In the genomic region with DNA sequence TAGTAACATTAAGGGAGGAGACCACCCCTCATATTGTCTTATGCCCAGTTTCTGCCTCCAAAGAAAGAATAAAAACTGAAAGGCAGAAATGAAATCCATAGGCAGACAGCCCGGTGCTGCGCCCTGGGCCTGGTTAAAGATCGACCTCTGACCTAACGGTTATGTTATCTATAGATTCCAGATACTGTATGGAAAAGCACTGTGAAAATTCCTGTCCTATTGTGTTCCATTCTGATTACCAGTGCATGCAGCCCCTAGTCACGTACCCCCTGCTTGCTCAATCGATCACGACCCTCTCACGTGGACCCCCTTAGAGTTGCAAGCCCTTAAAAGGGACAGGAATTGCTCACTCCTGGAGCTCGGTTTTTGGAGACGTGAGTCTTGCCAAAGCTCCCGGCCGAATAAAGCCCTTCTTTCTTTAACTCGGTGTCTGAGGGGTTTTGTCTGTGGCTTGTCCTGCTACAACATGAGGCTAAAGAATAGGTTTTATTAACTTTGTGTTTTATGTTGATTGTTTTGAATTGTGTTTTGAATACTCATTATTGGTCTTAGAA, we compare ENCODE assay signal across 2 cellular contexts.
TF ChIP-seq lines count a peak whose summit lies in the region.
"Not testable (repeated sequence)": the region's sequence is repeated elsewhere in the genome, so short reads cannot be mapped to it uniquely, and the experiment has no call there.

No MANE protein-coding gene starts in this region.

TF ChIP-seq in K562, 482 proteins besides CTCF, POLR2A, EP300 and RAD21:
- TF ChIP-seq NR2C2 (CRISPR knock-in tag; IDR thresholded peaks at IDR 0.05); NR2C1 (IDR thresholded peaks at IDR 0.05): not testable (repeated sequence)
- peak; percentile 26; the same call in 1 of the 2 replicates for TF ChIP-seq NR2C2 (tag; IDR thresholded peaks at IDR 0.05)
- peak; percentile 62 for TF ChIP-seq NR2C1 (tag; IDR thresholded peaks at IDR 0.05)

TF ChIP-seq in HepG2, 621 proteins besides CTCF, POLR2A, EP300 and RAD21:
- TF ChIP-seq RBFOX2 (IDR thresholded peaks at IDR 0.05; ENCODE audit: low read depth, low read length) (0 out of 2 replicates have a peak, but pooled peaks have one; percentile 7), SALL1 (CRISPR knock-in tag; IDR thresholded peaks at IDR 0.05) (0 out of 2 replicates have a peak, but pooled peaks have one; percentile 50), MED1 (CRISPR knock-in tag; IDR thresholded peaks at IDR 0.05) (0 out of 2 replicates have a peak, but pooled peaks have one; percentile 32), SOX6 (CRISPR knock-in tag; IDR thresholded peaks at IDR 0.05) (peak; percentile 45; the same call in 1 of the 2 replicates), MIXL1 (CRISPR knock-in tag; IDR thresholded peaks at IDR 0.05) (0 out of 2 replicates have a peak, but pooled peaks have one; percentile 28), POGZ (CRISPR knock-in tag; IDR thresholded peaks at IDR 0.05) (peak; percentile 48; the same call in 1 of the 2 replicates), ZNF124 (CRISPR knock-in tag; IDR thresholded peaks at IDR 0.05) (peak; percentile 52; the same call in 1 of the 2 replicates), ZBTB20 (CRISPR knock-in tag; IDR thresholded peaks at IDR 0.05; ENCODE audit: borderline replicate concordance, low read depth) (peak; percentile 81; the same call in 1 of the 2 replicates)
- TF ChIP-seq, protein P1, sequence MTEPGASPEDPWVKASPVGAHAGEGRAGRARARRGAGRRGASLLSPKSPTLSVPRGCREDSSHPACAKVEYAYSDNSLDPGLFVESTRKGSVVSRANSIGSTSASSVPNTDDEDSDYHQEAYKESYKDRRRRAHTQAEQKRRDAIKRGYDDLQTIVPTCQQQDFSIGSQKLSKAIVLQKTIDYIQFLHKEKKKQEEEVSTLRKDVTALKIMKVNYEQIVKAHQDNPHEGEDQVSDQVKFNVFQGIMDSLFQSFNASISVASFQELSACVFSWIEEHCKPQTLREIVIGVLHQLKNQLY (CRISPR knock-in tag; IDR thresholded peaks at IDR 0.05), result peak; percentile 72; the same call in 1 of the 2 replicates
- not testable (repeated sequence) for TF ChIP-seq SOX6 (IDR thresholded peaks at IDR 0.05)
